In the genomic region with DNA sequence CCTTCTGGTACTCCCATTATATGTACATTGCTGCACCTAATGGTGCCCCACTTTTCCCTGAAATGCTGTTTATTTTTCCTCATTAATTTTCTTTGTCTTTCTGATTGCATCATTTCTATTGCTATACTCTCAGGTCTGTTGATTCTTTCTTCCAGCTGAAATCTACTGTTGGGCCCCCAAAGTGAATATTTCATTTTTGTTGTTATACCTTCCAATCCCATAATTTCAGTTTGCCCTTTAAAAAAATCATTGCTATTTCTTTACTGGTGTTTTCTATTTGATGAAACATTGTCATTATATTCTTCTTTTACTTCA, we compare ENCODE assay signal across 36 cellular contexts. TPM values are rescaled to one million over a fixed set of nuclear protein-coding genes. Genes with fewer than 3 reads are reported as not detected.
"Had no signal": no experiment of that assay in that cellular context is flagged by ENCODE, and none has a peak within 500 bp of the region (broad histone marks: within the 10 kb centered on the region; RNA-seq: fewer than 3 reads in every experiment).

No MANE protein-coding gene starts in this region.

- H3K36me3 ChIP-seq: MG63 had no signal

- DNase-seq: Karpas-422, Kasumi-1, MG63, MM.1S, NCI-H1048, NCI-H1092, NCI-H1092 treated with DMSO at 0.1 percent for 48 hours, NCI-H1105, NCI-H1417, NCI-H1417 treated with DMSO at 0.1 percent for 48 hours, NCI-H1436, NCI-H1436 treated with DMSO at 0.1 percent for 48 hours, NCI-H146, NCI-H1694, NCI-H1694 treated with DMSO at 0.1 percent for 48 hours, NCI-H187, NCI-H187 treated with DMSO at 0.1 percent for 48 hours, NCI-H1930, NCI-H2029, NCI-H2029 treated with DMSO at 0.1 percent for 48 hours, NCI-H2081, NCI-H2081 treated with DMSO at 0.1 percent for 48 hours, NCI-H2107, NCI-H2171, NCI-H2171 treated with DMSO at 0.1 percent for 48 hours, NCI-H2227 treated with DMSO at 0.1 percent for 48 hours, NCI-H226, NCI-H345, NCI-H446, NCI-H446 treated with DMSO at 0.1 percent for 48 hours, NCI-H510A, NCI-H510A treated with DMSO at 0.1 percent for 48 hours had no signal

- H3K4me3 ChIP-seq: MG63 had no signal

- H3K27me3 ChIP-seq: MG63 had no signal

RNA-seq across cellular contexts. Expression of a gene that starts 3.0 kb away (rescaled TPM):
- total RNA-seq: LHCN-M2, M059J, MCF 10A, NCI-H460 had no signal
